In the genomic region with DNA sequence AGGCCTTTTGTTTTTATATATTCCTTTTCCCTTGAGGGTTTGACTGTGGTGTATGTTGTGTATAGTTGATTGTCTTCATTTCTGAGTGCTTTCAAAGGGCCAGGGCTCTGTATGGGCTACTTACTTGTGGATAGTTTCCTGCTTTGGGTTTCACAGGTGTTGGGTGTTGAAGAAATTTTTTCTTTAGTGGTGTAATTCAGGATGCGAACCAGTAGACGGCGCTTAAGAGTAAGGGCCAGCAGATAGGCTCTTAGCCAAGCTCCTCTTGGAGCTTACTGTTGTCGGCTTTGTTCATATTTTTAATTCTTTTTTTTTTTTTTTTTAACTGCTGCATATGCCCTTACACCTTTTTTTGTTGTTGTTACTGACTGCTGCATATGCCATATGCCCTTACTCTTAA, we compare ENCODE assay signal across 9 cellular contexts.
A peak's percentile ranks its signal among the peaks of the same experiment; 100 is the strongest.
DNase-seq lines count a peak whose midpoint lies in the region; ATAC-seq, FAIRE-seq and TF ChIP-seq lines count a peak whose summit lies in the region.
"Had no signal": no experiment of that assay in that cellular context is flagged by ENCODE, and none has a peak within 500 bp of the region (broad histone marks: within the 10 kb centered on the region; RNA-seq: fewer than 3 reads in every experiment).

No MANE protein-coding gene starts in this region.

- CTCF ChIA-PET in RWPE1 (lab: Yijun Ruan, JAX) = interaction anchor here (0.7 kb wide), 2 partner anchors 8 to 207 kb away, joined by 3 read pairs; no protein-coding TSS in a partner anchor

- H3K27ac ChIP-seq in kidney (ENCODE audit: low read depth in 2 of 2, low read length in 2 of 2) = no peak overlapping the region
- H3K27ac ChIP-seq in RWPE1 = no peak overlapping the region
- no peak overlapping the region for H3K27ac ChIP-seq in effector memory CD4-positive, alpha-beta T cell (ENCODE audit: insufficient read depth, low read length, poor library complexity, severe bottlenecking)

- FAIRE-seq in kidney (lab: Jason Lieb, UNC) = no peak

- POLR2A ChIA-PET in RWPE1 (lab: Yijun Ruan, JAX; ENCODE audit: low non-redundant PET) = no interaction called here

- H3K4me3 ChIP-seq in GM06990 (replicated peaks; ENCODE audit: low read depth, low read length) (no peak overlapping the region), kidney (ENCODE audit: low read length in 2 of 2) (no peak overlapping the region)
- H3K4me3 ChIP-seq in effector memory CD4-positive, alpha-beta T cell (ENCODE audit: insufficient read depth, low read depth, low read length, poor library complexity, severe bottlenecking) = no peak overlapping the region

- TF ChIP-seq CTCF in GM06990 (IDR thresholded peaks at IDR 0.05; ENCODE audit: insufficient read depth, low read length, poor library complexity, severe bottlenecking) (peak; percentile 86), kidney (IDR thresholded peaks at IDR 0.05; ENCODE audit: borderline replicate concordance, extremely low read depth, insufficient read depth) (peak; percentile 15), RWPE1 (conservative IDR thresholded peaks at IDR 0.05; ENCODE audit: low read depth) (no peak)

- ATAC-seq in HG02642 (IDR thresholded peaks at IDR 0.05; ENCODE audit: poor library complexity, unreplicated experiment) (peak; percentile 54), GM21737 (IDR thresholded peaks at IDR 0.05; ENCODE audit: unreplicated experiment) (no peak)
- ATAC-seq: naive thymus-derived CD4-positive, alpha-beta T cell had no signal

- no peaks in the 10 kb centered on the region for H3K27me3 ChIP-seq in GM06990 (replicated peaks; ENCODE audit: control insufficient read depth, insufficient read depth, low read length)
- H3K27me3 ChIP-seq in effector memory CD4-positive, alpha-beta T cell (replicated peaks; ENCODE audit: control insufficient read depth, insufficient read depth, low read length, poor library complexity, severe bottlenecking) = no peaks in the 10 kb centered on the region

- H3K9ac ChIP-seq in kidney (ENCODE audit: low read length in 2 of 2) = no peak overlapping the region

- no peak for DNase-seq in GM06990 (ENCODE audit: extremely low read depth, insufficient read length)
- peak; percentile 4 for DNase-seq in SKM-1 (lab: John Stamatoyannopoulos, UW; ENCODE audit: unreplicated experiment)
- DNase-seq in kidney = no peak
- no peak for DNase-seq in RWPE1 (ENCODE audit: low spot score)
- DNase-seq in effector memory CD4-positive, alpha-beta T cell = no peak
- DNase-seq in hepatic stellate cell (ENCODE audit: low spot score) = no peak
- DNase-seq: naive thymus-derived CD4-positive, alpha-beta T cell had no signal

- no peaks in the 10 kb centered on the region for H3K4me1 ChIP-seq in kidney (ENCODE audit: control insufficient read depth in 1 of 2, insufficient read depth in 1 of 2, low read depth in 1 of 2, low read length in 2 of 2)
- H3K4me1 ChIP-seq in effector memory CD4-positive, alpha-beta T cell (ENCODE audit: control insufficient read depth, insufficient read depth, low read length, poor library complexity, severe bottlenecking) = no peaks in the 10 kb centered on the region

- H3K36me3 ChIP-seq in GM06990 (ENCODE audit: control insufficient read depth, insufficient read depth, low read length) = no peaks in the 10 kb centered on the region
- no peaks in the 10 kb centered on the region for H3K36me3 ChIP-seq in kidney (ENCODE audit: control insufficient read depth in 1 of 2, insufficient read depth in 2 of 2, low read length in 2 of 2)
- no peaks in the 10 kb centered on the region for H3K36me3 ChIP-seq in effector memory CD4-positive, alpha-beta T cell (ENCODE audit: control insufficient read depth, insufficient read depth, low read length)

- H3K9me3 ChIP-seq in kidney (ENCODE audit: control insufficient read depth in 1 of 2, low read length in 2 of 2) = peaks cover 0 to 6% of the 10 kb centered on the region in 2 donors
- no peaks in the 10 kb centered on the region for H3K9me3 ChIP-seq in effector memory CD4-positive, alpha-beta T cell (ENCODE audit: control insufficient read depth, low read length)

- intact Hi-C loops in kidney (cut with DNase I) = no loop called here
